Comparison of ENCODE assay signal across 7 cellular contexts in the genomic region with DNA sequence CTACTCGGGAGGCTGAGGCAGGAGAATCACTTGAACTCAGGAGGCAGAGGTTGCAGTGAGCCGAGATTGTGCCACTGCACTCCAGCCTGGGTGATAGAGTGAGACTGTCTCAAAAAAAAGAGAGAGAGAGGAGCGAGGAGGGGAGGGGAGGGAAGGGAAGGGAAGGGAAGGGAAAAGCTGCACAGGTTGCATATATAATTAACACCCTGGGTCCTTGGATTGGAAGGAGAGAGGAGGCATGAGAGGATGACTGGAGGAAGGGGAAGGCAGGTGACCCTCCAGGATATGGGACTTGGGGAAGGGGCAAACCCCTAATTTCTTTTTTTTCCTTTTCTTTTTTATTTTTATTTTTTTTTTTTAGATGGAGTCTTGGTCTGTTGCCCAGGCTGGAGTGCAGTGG. TPM values are rescaled to one million over a fixed set of nuclear protein-coding genes. Genes with fewer than 3 reads are reported as not detected.
DNase-seq lines count a peak whose midpoint lies in the region; ATAC-seq and TF ChIP-seq lines count a peak whose summit lies in the region.
"Not testable (repeated sequence)": the region's sequence is repeated elsewhere in the genome, so short reads cannot be mapped to it uniquely, and the experiment has no call there.

No MANE protein-coding gene starts in this region.

- CTCF ChIA-PET in Caco-2 (lab: Charles Lee) = interaction anchor here (1.5 to 2.1 kb wide), 2 partner anchors 23 to 60 kb away, joined by 7 to 26 read pairs; no protein-coding TSS in a partner anchor
- CTCF ChIA-PET in OCI-LY7 (lab: Charles Lee; ENCODE audit: unreplicated experiment) = interaction anchor here (0.5 to 1.0 kb wide), 3 partner anchors 14 to 32 kb away, joined by 3 to 4 read pairs (median 3); no protein-coding TSS in a partner anchor

- H3K27me3 ChIP-seq in BLaER1 (peaks cover 15% of the 10 kb centered on the region), H7 (ENCODE audit: control insufficient read depth, insufficient read depth, low read length) (peaks cover 14% of the 10 kb centered on the region)
- not testable (repeated sequence) for H3K27me3 ChIP-seq in Caco-2 (replicated peaks; ENCODE audit: control insufficient read depth, insufficient read depth, low read length)

- not testable (repeated sequence) for H3K36me3 Mint-ChIP-seq in Caco-2 (ENCODE audit: insufficient read depth, unreplicated experiment); activated naive CD8-positive, alpha-beta T cell treated with anti-CD3 and anti-CD28 coated beads, Interleukin-2, amount 10 ng/mL, durations not matched to agents 7 days and 5 days; memory B cell; stimulated activated memory B cell treated with anti-CD40 and anti-IgM and Interleukin-4, amounts not matched to agents 10 μg/mL and 1 μg/mL and 100 μg/mL, for 72 hours

- not testable (repeated sequence) for H3K9me2 ChIP-seq in OCI-LY7 (ENCODE audit: insufficient read depth, low read length)

- H3K4me3 Mint-ChIP-seq in Caco-2 (ENCODE audit: unreplicated experiment); memory B cell; stimulated activated memory B cell treated with anti-CD40 and anti-IgM and Interleukin-4, amounts not matched to agents 10 μg/mL and 1 μg/mL and 100 μg/mL, for 72 hours: not testable (repeated sequence)
- peak overlapping the region; percentile 35 for H3K4me3 Mint-ChIP-seq in activated naive CD8-positive, alpha-beta T cell treated with anti-CD3 and anti-CD28 coated beads, Interleukin-2, amount 10 ng/mL, durations not matched to agents 7 days and 5 days

- DNase-seq in Caco-2; OCI-LY7 (ENCODE audit: low spot score); activated naive CD8-positive, alpha-beta T cell treated with anti-CD3 and anti-CD28 coated beads, Interleukin-2, amount 10 ng/mL, durations not matched to agents 7 days and 5 days; memory B cell (ENCODE audit: low spot score in 2 of 2): not testable (repeated sequence)
- DNase-seq in H7 = peak; percentile 20

- H3K4me2 ChIP-seq in BLaER1 (peak overlapping the region; percentile 81), OCI-LY7 (ENCODE audit: low read length) (peak overlapping the region; percentile 75)

- not testable (repeated sequence) for BruUV-seq in Caco-2 (replicated peaks; lab: Mats Ljungman, UMichigan); OCI-LY7 (replicated peaks; lab: Mats Ljungman, UMichigan)

- ATAC-seq in activated naive CD8-positive, alpha-beta T cell treated with anti-CD3 and anti-CD28 coated beads, Interleukin-2, amount 10 ng/mL, durations not matched to agents 7 days and 5 days (ENCODE audit: low read depth); memory B cell (ENCODE audit: low read depth); stimulated activated memory B cell treated with anti-CD40 and anti-IgM and Interleukin-4, amounts not matched to agents 10 μg/mL and 1 μg/mL and 100 μg/mL, for 72 hours: not testable (repeated sequence)

- not testable (repeated sequence) for H2AFZ ChIP-seq in OCI-LY7 (ENCODE audit: low read length)

- H3K36me3 ChIP-seq in BLaER1; Caco-2 (ENCODE audit: control insufficient read depth, insufficient read depth, low read length); H7 (replicated peaks; ENCODE audit: control insufficient read depth, insufficient read depth, low read length); OCI-LY7 (ENCODE audit: insufficient read depth, low read length): not testable (repeated sequence)

- not testable (repeated sequence) for H3K9ac ChIP-seq in BLaER1

- TF ChIP-seq CTCF in Caco-2 (IDR thresholded peaks at IDR 0.05; ENCODE audit: insufficient read depth in 1 of 2, low read depth in 1 of 2, low read length in 1 of 2, severe bottlenecking in 1 of 2, unreplicated experiment in 1 of 2); OCI-LY7 (conservative IDR thresholded peaks at IDR 0.05; ENCODE audit: low read length): not testable (repeated sequence)

- H3K4me1 ChIP-seq in BLaER1 (peaks cover 90% of the 10 kb centered on the region), Caco-2 (peaks cover 44% of the 10 kb centered on the region), OCI-LY7 (ENCODE audit: insufficient read depth, low read length, poor library complexity, severe bottlenecking) (peaks cover 33% of the 10 kb centered on the region)

- not testable (repeated sequence) for H4K20me1 ChIP-seq in BLaER1; OCI-LY7 (ENCODE audit: insufficient read depth, low read length)

- H3K9me3 ChIP-seq in BLaER1; Caco-2; OCI-LY7 (ENCODE audit: low read length): not testable (repeated sequence)

- intact Hi-C loops in Caco-2 (cut with micrococcal nuclease; ENCODE audit: unreplicated experiment); OCI-LY7 (cut with micrococcal nuclease; ENCODE audit: unreplicated experiment): not testable (repeated sequence)

- H3K27ac Mint-ChIP-seq in Caco-2 (ENCODE audit: unreplicated experiment) (peak overlapping the region; percentile 26), memory B cell (peak overlapping the region; percentile 60)
- H3K27ac Mint-ChIP-seq in activated naive CD8-positive, alpha-beta T cell treated with anti-CD3 and anti-CD28 coated beads, Interleukin-2, amount 10 ng/mL, durations not matched to agents 7 days and 5 days = not testable (repeated sequence)
- peak overlapping the region; percentile 40 for H3K27ac Mint-ChIP-seq in stimulated activated memory B cell treated with anti-CD40 and anti-IgM and Interleukin-4, amounts not matched to agents 10 μg/mL and 1 μg/mL and 100 μg/mL, for 72 hours

- H3K4me1 Mint-ChIP-seq in Caco-2 (ENCODE audit: low read depth, unreplicated experiment) = peaks cover 29% of the 10 kb centered on the region
- peaks cover 16% of the 10 kb centered on the region for H3K4me1 Mint-ChIP-seq in activated naive CD8-positive, alpha-beta T cell treated with anti-CD3 and anti-CD28 coated beads, Interleukin-2, amount 10 ng/mL, durations not matched to agents 7 days and 5 days
- H3K4me1 Mint-ChIP-seq in memory B cell = peaks cover 13% of the 10 kb centered on the region
- H3K4me1 Mint-ChIP-seq in stimulated activated memory B cell treated with anti-CD40 and anti-IgM and Interleukin-4, amounts not matched to agents 10 μg/mL and 1 μg/mL and 100 μg/mL, for 72 hours = peaks cover 20% of the 10 kb centered on the region

- not testable (repeated sequence) for H3K27me3 Mint-ChIP-seq in Caco-2 (ENCODE audit: insufficient read depth, unreplicated experiment); memory B cell
- peaks cover 17% of the 10 kb centered on the region for H3K27me3 Mint-ChIP-seq in activated naive CD8-positive, alpha-beta T cell treated with anti-CD3 and anti-CD28 coated beads, Interleukin-2, amount 10 ng/mL, durations not matched to agents 7 days and 5 days
- peaks cover 20% of the 10 kb centered on the region for H3K27me3 Mint-ChIP-seq in stimulated activated memory B cell treated with anti-CD40 and anti-IgM and Interleukin-4, amounts not matched to agents 10 μg/mL and 1 μg/mL and 100 μg/mL, for 72 hours

- POLR2A ChIA-PET in Caco-2 (lab: Charles Lee) = interaction anchor here (1.8 kb wide), 1 partner anchor 60 kb away, joined by 6 read pairs; no protein-coding TSS in a partner anchor
- POLR2A ChIA-PET in OCI-LY7 (lab: Charles Lee) = interaction anchor here (2.0 to 2.1 kb wide), 2 partner anchors 12 to 58 kb away, joined by 7 to 16 read pairs; no protein-coding TSS in a partner anchor
- POLR2A ChIA-PET in activated naive CD8-positive, alpha-beta T cell treated with anti-CD3 and anti-CD28 coated beads, Interleukin-2, amount 10 ng/mL, durations not matched to agents 7 days and 5 days (lab: Charles Lee) = interaction anchor here (0.7 kb wide), 1 partner anchor 508 kb away, joined by 3 read pairs; no protein-coding TSS in a partner anchor

- H3K27ac ChIP-seq in BLaER1 (peak overlapping the region; percentile 88; the same call in 1 of the 2 replicates), OCI-LY7 (ENCODE audit: low read depth, low read length, poor library complexity, severe bottlenecking) (peak overlapping the region; percentile 96)

- H3K4me3 ChIP-seq in BLaER1; Caco-2 (ENCODE audit: low read depth, low read length); H7 (ENCODE audit: insufficient read depth, low read depth, low read length); OCI-LY7 (ENCODE audit: low read depth, low read length, poor library complexity, severe bottlenecking): not testable (repeated sequence)

- H3K9me3 Mint-ChIP-seq in Caco-2 (ENCODE audit: unreplicated experiment); activated naive CD8-positive, alpha-beta T cell treated with anti-CD3 and anti-CD28 coated beads, Interleukin-2, amount 10 ng/mL, durations not matched to agents 7 days and 5 days; memory B cell; stimulated activated memory B cell treated with anti-CD40 and anti-IgM and Interleukin-4, amounts not matched to agents 10 μg/mL and 1 μg/mL and 100 μg/mL, for 72 hours: not testable (repeated sequence)

- not testable (repeated sequence) for H3K79me2 ChIP-seq in OCI-LY7 (ENCODE audit: insufficient read depth, low read depth, low read length)

RNA-seq across cellular contexts. Expression of a gene that starts 28.8 kb away (rescaled TPM):
- total RNA-seq in Caco-2 (2022) (8.9 and 10.9 TPM in 2 replicates), OCI-LY7 (2022) (1.6 and 1.8 TPM in 2 replicates)
- total RNA-seq in H7 (2014; rRNA removed; shearing (Covaris generic)) = 9.4 and 13.3 TPM in 2 replicates
- 1.0 and 3.6 TPM in 2 replicates for total RNA-seq in OCI-LY7 (2014; rRNA removed; shearing (Covaris generic))
- under 1 TPM; 0.40 to 0.75 TPM for total RNA-seq in activated naive CD8-positive, alpha-beta T cell treated with anti-CD3 and anti-CD28 coated beads, Interleukin-2, amount 10 ng/mL, durations not matched to agents 7 days and 5 days
